In the genomic region with DNA sequence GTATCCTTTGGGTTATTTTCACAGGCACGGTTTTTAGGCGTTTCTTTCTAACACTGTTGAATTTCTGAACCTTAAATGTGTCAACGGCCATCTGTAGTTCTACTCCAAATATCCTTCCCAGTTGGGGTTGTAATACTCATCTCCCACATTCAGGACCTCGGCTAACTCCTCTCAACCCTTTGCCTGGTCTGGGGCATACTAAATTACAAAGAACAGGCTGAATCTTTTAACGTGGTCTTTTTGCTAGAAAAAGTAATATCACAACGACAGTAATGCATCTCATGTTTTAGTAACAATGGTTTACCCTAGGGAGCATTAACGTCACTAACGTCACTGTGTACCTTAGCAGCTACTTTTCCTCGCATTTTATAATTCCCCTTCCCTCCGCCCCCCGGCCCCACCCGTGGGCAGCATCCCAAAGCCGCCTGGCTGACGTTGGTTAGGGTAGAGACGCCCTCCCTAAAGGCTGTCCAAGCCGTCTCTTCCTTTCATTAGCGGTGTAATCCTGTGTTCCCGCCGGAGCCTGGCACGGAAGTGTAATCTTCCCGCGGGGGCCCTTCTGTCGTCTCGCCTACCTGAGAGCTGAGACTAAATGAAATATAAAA, we compare ENCODE assay signal across 12 cellular contexts. TPM values are rescaled to one million over a fixed set of nuclear protein-coding genes. Genes with fewer than 3 reads are reported as not detected.
DNase-seq lines count a peak whose midpoint lies in the region; ATAC-seq, FAIRE-seq and TF ChIP-seq lines count a peak whose summit lies in the region.
"Had no signal": no experiment of that assay in that cellular context is flagged by ENCODE, and none has a peak within 500 bp of the region (broad histone marks: within the 10 kb centered on the region; RNA-seq: fewer than 3 reads in every experiment).

No MANE protein-coding gene starts in this region.

- no peak overlapping the region for H4K91ac ChIP-seq in H1 (replicated peaks; ENCODE audit: insufficient read length, low read length)

- no peak overlapping the region for H3K27ac Mint-ChIP-seq in osteocyte (ENCODE audit: unreplicated experiment)
- H3K27ac Mint-ChIP-seq: natural killer cell treated with Interleukin-12 subunit alpha and Interleukin-12 subunit beta and Interleukin-15 and Interleukin-18, amount 100 ng/mL, for 72 hours had no signal

- H3K4me3 Mint-ChIP-seq in osteocyte (ENCODE audit: unreplicated experiment) = peak overlapping the region; percentile 36
- H3K4me3 Mint-ChIP-seq: natural killer cell treated with Interleukin-12 subunit alpha and Interleukin-12 subunit beta and Interleukin-15 and Interleukin-18, amount 100 ng/mL, for 72 hours had no signal

- H2BK120ac ChIP-seq in H1 (replicated peaks; ENCODE audit: low read depth, low read length) = no peak overlapping the region

- H3K18ac ChIP-seq in H1 (ENCODE audit: extremely low read depth, low read length) = peak overlapping the region; percentile 28; the same call in 1 of the 2 replicates

- H3K27me3 ChIP-seq in H1 (replicated peaks in 1 of 4; ENCODE audit: control insufficient read depth in 3 of 4, extremely low read depth in 1 of 4, insufficient read depth in 3 of 4, low read length in 3 of 4) = peaks cover 0 to 10% (median 6%) of the 10 kb centered on the region in 4 experiments; a peak in 4 of 7 replicates

- H3K4me1 ChIP-seq in H1 (replicated peaks in 1 of 4; ENCODE audit: control insufficient read depth in 3 of 4, insufficient read depth in 4 of 4, low read length in 3 of 4) = peaks cover 7 to 13% (median 11%) of the 10 kb centered on the region in 4 experiments
- H3K4me1 ChIP-seq: BE2C had no signal

- POLR2A ChIA-PET in H1 (lab: Charles Lee; ENCODE audit: partially characterized antibody) = interaction anchor here (0.6 to 1.2 kb wide), 2 partner anchors 72 to 759 kb away, joined by 3 read pairs; a partner anchor contains a TSS

- TF ChIP-seq CTCF in H1 (IDR thresholded peaks at IDR 0.05; ENCODE audit: control extremely low read depth in 1 of 3, insufficient read depth in 1 of 3, low read depth in 1 of 3, low read length in 3 of 3) (no peak), osteocyte (IDR thresholded peaks at IDR 0.05) (no peak)

- no peak for TF ChIP-seq POLR2A in H1 (IDR thresholded peaks at IDR 0.05; ENCODE audit: control extremely low read depth in 1 of 2, low read depth in 2 of 2, low read length in 2 of 2)

- no peak overlapping the region for H2AK5ac ChIP-seq in H1 (ENCODE audit: low read depth, low read length)

- ATAC-seq in GM19023 (IDR thresholded peaks at IDR 0.05; ENCODE audit: unreplicated experiment) (no peak), GM19452 (IDR thresholded peaks at IDR 0.05; ENCODE audit: unreplicated experiment) (no peak)
- ATAC-seq: natural killer cell treated with Interleukin-12 subunit alpha and Interleukin-12 subunit beta and Interleukin-15 and Interleukin-18, amount 100 ng/mL, for 72 hours had no signal

- no peak for TF ChIP-seq RAD21 in H1 (IDR thresholded peaks at IDR 0.05 in 1 of 2, conservative IDR thresholded peaks at IDR 0.05 in 1 of 2; ENCODE audit: low read depth in 2 of 2, low read length in 2 of 2)

- peak overlapping the region in 1 of 4 experiments; percentile 39; a peak in 1 of 7 replicates for H3K9ac ChIP-seq in H1 (replicated peaks in 1 of 4; ENCODE audit: extremely low read depth in 1 of 4, low read depth in 3 of 4, low read length in 3 of 4)

- H3K79me1 ChIP-seq in H1 (ENCODE audit: low read depth, low read length) = no peaks in the 10 kb centered on the region

- 6% methylated on average over 23 of the region's 24 CpGs; no CpG with 5 or more reads in 1 of the 2 experiments for WGBS in H1 (ENCODE audit: extremely low coverage in 1 of 2, insufficient coverage in 1 of 2, insufficient read length in 1 of 2, insufficient replicate concordance in 2 of 2, low coverage in 1 of 2, low lambda C conversion rate in 2 of 2, missing lambda C conversion rate in 1 of 2), 2 experiments

- H3K4ac ChIP-seq in H1 (replicated peaks; ENCODE audit: insufficient read length, low read depth, low read length) = no peak overlapping the region

- H3K9me3 Mint-ChIP-seq in osteocyte (ENCODE audit: unreplicated experiment) = no peaks in the 10 kb centered on the region
- H3K9me3 Mint-ChIP-seq: natural killer cell treated with Interleukin-12 subunit alpha and Interleukin-12 subunit beta and Interleukin-15 and Interleukin-18, amount 100 ng/mL, for 72 hours had no signal

- no peaks in the 10 kb centered on the region for H3K36me3 Mint-ChIP-seq in osteocyte (ENCODE audit: unreplicated experiment)
- H3K36me3 Mint-ChIP-seq: natural killer cell treated with Interleukin-12 subunit alpha and Interleukin-12 subunit beta and Interleukin-15 and Interleukin-18, amount 100 ng/mL, for 72 hours had no signal

- H3K56ac ChIP-seq in H1 (replicated peaks; ENCODE audit: insufficient read length, low read depth, low read length) = no peak overlapping the region

- CTCF ChIA-PET in H1 (lab: Charles Lee; ENCODE audit: partially characterized antibody) = interaction anchor here (0.6 to 5.9 kb wide), 7 partner anchors 9 to 551 kb away, joined by 3 to 66 read pairs (median 4); no protein-coding TSS in a partner anchor

- H3K4me2 ChIP-seq in H1 (ENCODE audit: insufficient read depth in 1 of 2, low read depth in 2 of 2, low read length in 2 of 2) = peak overlapping the region; percentile 93 to 100

- H3K4me1 Mint-ChIP-seq in osteocyte (ENCODE audit: unreplicated experiment) = peaks cover 17% of the 10 kb centered on the region

- FAIRE-seq in H1 (lab: Jason Lieb, UNC) = no peak

- H2BK5ac ChIP-seq in H1 (ENCODE audit: low read depth, low read length) = no peak overlapping the region

- DNase-seq in COLO668 (lab: John Stamatoyannopoulos, UW; ENCODE audit: unreplicated experiment) (peak; percentile 81), NCI-H1105 treated with DMSO at 0.1 percent for 48 hours (lab: John Stamatoyannopoulos, UW) (peak; percentile 84), H1 (ENCODE audit: low read depth in 1 of 2, low spot score in 2 of 2) (no peak), osteocyte (ENCODE audit: extremely low spot score, unreplicated experiment) (no peak), kidney glomerular epithelial cell (lab: John Stamatoyannopoulos, UW) (no peak), NCI-H526 (lab: John Stamatoyannopoulos, UW) (no peak)
- DNase-seq: activated naive CD4-positive, alpha-beta T cell treated with Interleukin-2 at 50 U/mL for 16 hours; stimulated activated CD4-positive, alpha-beta T cell treated with anti-CD3 and anti-CD28 coated beads, Interleukin-4, amount 100 ng/mL, for 4 hours had no signal

- H3K4me3 ChIP-seq in H1 (ENCODE audit: extremely low read depth in 1 of 4, insufficient read depth in 2 of 4, low read depth in 3 of 4, low read length in 4 of 4) = peak overlapping the region; percentile 68 to 72 (median 70)

- no peaks in the 10 kb centered on the region for H3K36me3 ChIP-seq in H1 (ENCODE audit: control insufficient read depth in 2 of 4, insufficient read depth in 4 of 4, low read length in 3 of 4)
- H3K36me3 ChIP-seq: BE2C had no signal

- H4K5ac ChIP-seq in H1 (ENCODE audit: insufficient read length, low read depth, low read length) = no peak overlapping the region

- H3K14ac ChIP-seq in H1 (ENCODE audit: insufficient read length) = no peak overlapping the region

- no peak overlapping the region for H2BK20ac ChIP-seq in H1 (ENCODE audit: low read length)

- H4K8ac ChIP-seq in H1 (ENCODE audit: extremely low read depth, insufficient read depth, low read length) = no peak overlapping the region

- no peak overlapping the region for H2BK15ac ChIP-seq in H1 (ENCODE audit: low read length)

- no peak overlapping the region for H3K27ac ChIP-seq in H1 (ENCODE audit: low read depth, low read length)

- no peaks in the 10 kb centered on the region for H3K9me3 ChIP-seq in H1 (ENCODE audit: insufficient read depth in 2 of 2, low read depth in 1 of 2, low read length in 1 of 2)
- H3K9me3 ChIP-seq: BE2C had no signal

- no peak for TF ChIP-seq EP300 in H1 (IDR thresholded peaks at IDR 0.05; ENCODE audit: borderline replicate concordance in 1 of 2, low read depth in 2 of 2, low read length in 2 of 2)

- H4K20me1 ChIP-seq in H1 (replicated peaks in 1 of 2; ENCODE audit: control insufficient read depth in 1 of 2, insufficient read depth in 2 of 2, low read length in 2 of 2) = peaks cover 0 to 2% of the 10 kb centered on the region in 2 experiments

- no peak overlapping the region for H2BK12ac ChIP-seq in H1 (ENCODE audit: low read depth, low read length)

- H3K79me2 ChIP-seq in H1 (ENCODE audit: control insufficient read depth in 1 of 2, insufficient read depth in 2 of 2, low read length in 2 of 2) = no peaks in the 10 kb centered on the region; a peak in 1 of 4 replicates

- peaks cover 64% of the 10 kb centered on the region for H3K27me3 Mint-ChIP-seq in osteocyte (ENCODE audit: unreplicated experiment)

- H3K23ac ChIP-seq in H1 (ENCODE audit: insufficient read length) = no peak overlapping the region

- no peak overlapping the region for H2AFZ ChIP-seq in H1 (ENCODE audit: low read length)

- H3K23me2 ChIP-seq in H1 (ENCODE audit: low read depth, low read length) = peaks cover 22% of the 10 kb centered on the region

TF ChIP-seq in H1, 55 proteins besides CTCF, POLR2A, EP300 and RAD21:
- TF ChIP-seq SRF (IDR thresholded peaks at IDR 0.05; ENCODE audit: low read depth, low read length) = no peak
- TF ChIP-seq JUN (IDR thresholded peaks at IDR 0.05; ENCODE audit: low read depth, low read length) = no peak
- TF ChIP-seq RBBP5 (IDR thresholded peaks at IDR 0.05; ENCODE audit: borderline replicate concordance, low read depth, low read length) = 0 out of 2 replicates have a peak, but pooled peaks have one; percentile 20
- TF ChIP-seq GABPA (IDR thresholded peaks at IDR 0.05; ENCODE audit: borderline replicate concordance, insufficient read depth, low read length) = no peak
- 0 out of 4 replicates have a peak, but pooled peaks have one; percentile 21 to 27 for TF ChIP-seq SIN3A (conservative IDR thresholded peaks at IDR 0.05 in 1 of 2, IDR thresholded peaks at IDR 0.05 in 1 of 2; ENCODE audit: low read depth in 1 of 2, low read length in 2 of 2)
- TF ChIP-seq EGR1 (IDR thresholded peaks at IDR 0.05; ENCODE audit: borderline replicate concordance, low read depth, low read length) = no peak

RNA-seq across cellular contexts. Expression of a gene that starts 2.0 kb away (rescaled TPM):
- 16.2 and 16.3 TPM in 2 replicates for total RNA-seq in H1 (2021; fragmentation: NEBNext Ultra II Directional; extraction: Animal tissue kit (Norgen Biotek cat#: 25700))
- polyA plus RNA-seq in H1 (2011; rRNA removed) = 11.0 and 14.8 TPM in 2 replicates
- 12.8 TPM for polyA plus RNA-seq in H1 (2011; cell fraction: cytosol; rRNA removed)
- polyA plus RNA-seq in H1 (2011; cell fraction: nucleus; rRNA removed) = 8.6 TPM
- polyA plus RNA-seq in H1 (2012, experiment 1 of 2) = 14.1 to 19.4 TPM (median 16.1 TPM) in 4 replicates
- 20.7 TPM for polyA plus RNA-seq in H1 (2012, experiment 2 of 2)
- polyA plus RNA-seq in H1 (2013, experiment 1 of 2) = 13.2 TPM
- 14.2 TPM for polyA plus RNA-seq in H1 (2013, experiment 2 of 2)
- polyA minus RNA-seq in H1 (2011; rRNA and poly(A)+ RNA removed) = 2.3 and 3.0 TPM in 2 replicates
- polyA minus RNA-seq in H1 (2011; cell fraction: cytosol; rRNA and poly(A)+ RNA removed) = 4.8 TPM
- polyA minus RNA-seq in H1 (2011; cell fraction: nucleus; rRNA and poly(A)+ RNA removed) = 4.1 TPM
- not detected in 2 replicates for total RNA-seq in osteocyte
- total RNA-seq: natural killer cell treated with Interleukin-12 subunit alpha and Interleukin-12 subunit beta and Interleukin-15 and Interleukin-18, amount 100 ng/mL, for 72 hours had no signal

Comparison
In these comparisons a context has a peak if more than half of its experiments do, and no peak if none do; other contexts are left out.
1. DNase-seq: peak in COLO668 (single experiment) and NCI-H1105 treated with DMSO at 0.1 percent for 48 hours (single experiment); none in H1 (0 of 2), osteocyte (single experiment), kidney glomerular epithelial cell (single experiment) and NCI-H526 (0 of 2).
2. RNA of a gene that starts 2.0 kb away (total RNA-seq): 16.2 to 16.3 TPM in H1; not detected in osteocyte; every median in the first group is over 10 times any median in the second.